27 cellular contexts compared by ENCODE assay signal in the genomic region with DNA sequence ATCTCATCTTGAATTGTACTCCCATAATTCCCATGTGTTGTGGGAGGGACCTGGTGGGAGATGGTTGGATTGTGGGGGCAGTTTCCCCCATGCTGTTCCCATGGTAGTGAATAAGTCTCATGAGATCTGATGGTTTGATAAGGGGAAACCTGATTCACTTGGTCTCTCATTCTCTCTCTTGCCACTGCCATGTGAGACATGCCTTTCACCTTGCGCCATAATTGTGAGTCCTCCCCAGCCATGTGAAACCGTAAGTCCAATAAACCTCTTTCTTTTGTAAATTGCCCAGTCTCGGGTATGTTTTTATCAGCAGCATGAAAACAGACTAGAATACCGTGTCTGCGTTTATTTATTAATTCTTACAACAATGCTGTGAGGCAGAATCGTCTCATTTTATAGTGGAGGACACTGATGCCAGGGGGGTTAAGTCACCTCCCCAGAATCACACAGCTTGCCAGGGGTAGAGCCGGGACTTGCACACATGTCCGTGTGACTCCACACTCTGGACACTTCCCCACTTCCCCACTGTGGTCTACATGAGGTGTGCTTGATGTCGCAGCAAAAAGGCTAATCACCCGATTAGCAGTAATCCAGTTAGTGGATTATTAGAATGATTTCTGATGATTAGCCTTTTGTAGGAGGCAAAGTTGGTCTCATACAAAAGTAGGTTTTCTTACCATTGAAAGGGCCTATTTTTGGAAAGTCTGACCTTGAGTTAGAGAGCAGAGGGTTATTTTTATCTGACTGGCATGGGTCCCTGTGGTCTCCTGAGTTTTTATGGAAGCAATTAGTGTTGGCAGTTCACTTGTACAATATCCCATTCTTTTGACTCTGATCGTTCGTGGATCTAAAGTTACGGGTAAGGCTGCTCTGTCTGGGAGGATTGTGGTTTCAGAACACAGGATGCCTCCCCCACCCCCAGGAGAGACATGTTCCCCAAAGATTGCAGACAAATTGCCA. TPM values are rescaled to one million over a fixed set of nuclear protein-coding genes. Genes with fewer than 3 reads are reported as not detected.
DNase-seq lines count a peak whose midpoint lies in the region; ATAC-seq and TF ChIP-seq lines count a peak whose summit lies in the region.
"Had no signal": no experiment of that assay in that cellular context is flagged by ENCODE, and none has a peak within 500 bp of the region (broad histone marks: within the 10 kb centered on the region; RNA-seq: fewer than 3 reads in every experiment).

No MANE protein-coding gene starts in this region.

- DNase-seq in EH (ENCODE audit: low read depth) (peak; percentile 16), amniotic epithelial cell (ENCODE audit: low read depth) (peak; percentile 24), retinal pigment epithelial cell (ENCODE audit: low read depth) (peak; percentile 52), Caco-2 (no peak), testis (no peak)
- no peak for DNase-seq in stimulated activated effector memory CD8-positive, alpha-beta T cell treated with anti-CD3 and anti-CD28 coated beads, Interleukin-12 subunit alpha, Interleukin-12 subunit beta, amount 100 ng/mL, for 72 hours (ENCODE audit: low spot score in 2 of 2)
- DNase-seq: activated CD4-positive, alpha-beta T cell treated with anti-CD3 and anti-CD28 coated beads for 4 hours; activated naive CD4-positive, alpha-beta T cell treated with anti-CD3 and anti-CD28 coated beads, Interleukin-2, amount 50 U/mL, for 16 hours; CD4-positive, CD25-positive, alpha-beta regulatory T cell; hippocampal formation; mammary epithelial cell; NCI-H1092; NCI-H187 treated with DMSO at 0.1 percent for 48 hours; NCI-H526; pancreas; SIG-M5; stimulated activated CD8-positive, alpha-beta memory T cell treated with anti-CD3 and anti-CD28 coated beads, Interleukin-4, amount 100 ng/mL, for 48 hours; stomach; SW 1271; T-helper 9 cell; tibial artery had no signal

- peaks cover 4% of the 10 kb centered on the region for H3K36me3 Mint-ChIP-seq in Caco-2 (ENCODE audit: insufficient read depth, unreplicated experiment)
- no peaks in the 10 kb centered on the region for H3K36me3 Mint-ChIP-seq in stimulated activated effector memory CD8-positive, alpha-beta T cell treated with anti-CD3 and anti-CD28 coated beads, Interleukin-12 subunit alpha, Interleukin-12 subunit beta, amount 100 ng/mL, for 72 hours

- no peak overlapping the region for H3K4me3 Mint-ChIP-seq in Caco-2 (ENCODE audit: unreplicated experiment)
- no peak overlapping the region for H3K4me3 Mint-ChIP-seq in stimulated activated effector memory CD8-positive, alpha-beta T cell treated with anti-CD3 and anti-CD28 coated beads, Interleukin-12 subunit alpha, Interleukin-12 subunit beta, amount 100 ng/mL, for 72 hours
- H3K4me3 Mint-ChIP-seq: activated T-helper 17 cell treated with anti-CD3 and anti-CD28 coated beads, Interleukin-2, amount 50 U/mL, for 72 hours; CD4-positive, CD25-positive, alpha-beta regulatory T cell had no signal

- no peaks in the 10 kb centered on the region for H3K27me3 ChIP-seq in BLaER1 treated with 17β-estradiol and CSF1 and Interleukin-3, amounts not matched to agents 10 nM and 100 nM
- H3K27me3 ChIP-seq in Caco-2 (replicated peaks; ENCODE audit: control insufficient read depth, insufficient read depth, low read length) (no peaks in the 10 kb centered on the region), testis (no peaks in the 10 kb centered on the region)
- H3K27me3 ChIP-seq: breast epithelium, pancreas, stomach, tibial artery had no signal

- no peaks in the 10 kb centered on the region for H3K9me3 Mint-ChIP-seq in Caco-2 (ENCODE audit: unreplicated experiment)
- H3K9me3 Mint-ChIP-seq in stimulated activated effector memory CD8-positive, alpha-beta T cell treated with anti-CD3 and anti-CD28 coated beads, Interleukin-12 subunit alpha, Interleukin-12 subunit beta, amount 100 ng/mL, for 72 hours: peaks cover 4% of the 10 kb centered on the region
- H3K9me3 Mint-ChIP-seq: activated T-helper 17 cell treated with anti-CD3 and anti-CD28 coated beads, Interleukin-2, amount 50 U/mL, for 72 hours had no signal

- CTCF ChIA-PET in Caco-2 (lab: Charles Lee): no interaction called here

- H3K27me3 Mint-ChIP-seq in Caco-2 (ENCODE audit: insufficient read depth, unreplicated experiment): no peaks in the 10 kb centered on the region

- peaks cover 22 to 42% (median 32%) of the 10 kb centered on the region in 10 experiments for H3K4me1 ChIP-seq in BLaER1 treated with 17β-estradiol and CSF1 and Interleukin-3, amounts not matched to agents 10 nM and 100 nM
- H3K4me1 ChIP-seq in Caco-2: no peaks in the 10 kb centered on the region
- peaks cover 5% of the 10 kb centered on the region for H3K4me1 ChIP-seq in testis
- H3K4me1 ChIP-seq: breast epithelium, pancreas, stomach had no signal

- no TSS peak for BruUV-seq in Caco-2 (replicated peaks; lab: Mats Ljungman, UMichigan)

- peak overlapping the region in 10 of 11 experiments; percentile 9 to 71 (median 59); a peak in 19 of 22 replicates for H3K4me2 ChIP-seq in BLaER1 treated with 17β-estradiol and CSF1 and Interleukin-3, amounts not matched to agents 10 nM and 100 nM

- WGBS in testis, 2 donors: 32 to 39% methylated on average over 13 of the region's 13 CpGs

- no peak for ATAC-seq in stimulated activated effector memory CD8-positive, alpha-beta T cell treated with anti-CD3 and anti-CD28 coated beads, Interleukin-12 subunit alpha, Interleukin-12 subunit beta, amount 100 ng/mL, for 72 hours
- ATAC-seq: activated T-helper 17 cell treated with anti-CD3 and anti-CD28 coated beads, Interleukin-2, amount 50 U/mL, for 72 hours; Panc1; pancreas had no signal

- H3K27ac ChIP-seq in BLaER1 treated with 17β-estradiol and CSF1 and Interleukin-3, amounts not matched to agents 10 nM and 100 nM: no peak overlapping the region
- H3K27ac ChIP-seq in testis: no peak overlapping the region
- H3K27ac ChIP-seq: breast epithelium, pancreas, stomach, tibial artery, VCaP had no signal

- H3K9ac ChIP-seq in BLaER1 treated with 17β-estradiol and CSF1 and Interleukin-3, amounts not matched to agents 10 nM and 100 nM: peak overlapping the region in 1 of 11 experiments; percentile 17; a peak in 1 of 22 replicates

- no peak overlapping the region for H3K4me3 ChIP-seq in BLaER1 treated with 17β-estradiol and CSF1 and Interleukin-3, amounts not matched to agents 10 nM and 100 nM
- H3K4me3 ChIP-seq in retinal pigment epithelial cell (ENCODE audit: low read length) (no peak overlapping the region), Caco-2 (ENCODE audit: low read depth, low read length) (no peak overlapping the region), testis (no peak overlapping the region)
- H3K4me3 ChIP-seq: breast epithelium, pancreas, stomach, tibial artery had no signal

- no peak overlapping the region for H3K27ac Mint-ChIP-seq in Caco-2 (ENCODE audit: unreplicated experiment)
- no peak overlapping the region for H3K27ac Mint-ChIP-seq in stimulated activated effector memory CD8-positive, alpha-beta T cell treated with anti-CD3 and anti-CD28 coated beads, Interleukin-12 subunit alpha, Interleukin-12 subunit beta, amount 100 ng/mL, for 72 hours
- H3K27ac Mint-ChIP-seq: activated T-helper 17 cell treated with anti-CD3 and anti-CD28 coated beads, Interleukin-2, amount 50 U/mL, for 72 hours; CD4-positive, CD25-positive, alpha-beta regulatory T cell; IgD-negative memory B cell had no signal

- no peak for TF ChIP-seq CTCF in retinal pigment epithelial cell (conservative IDR thresholded peaks at IDR 0.05; ENCODE audit: low read depth, low read length)
- TF ChIP-seq CTCF in Caco-2 (IDR thresholded peaks at IDR 0.05; ENCODE audit: insufficient read depth in 1 of 2, low read depth in 1 of 2, low read length in 1 of 2, severe bottlenecking in 1 of 2, unreplicated experiment in 1 of 2): no peak
- no peak for TF ChIP-seq CTCF in testis (IDR thresholded peaks at IDR 0.05)

- TF ChIP-seq POLR2A in testis (IDR thresholded peaks at IDR 0.05): no peak

- H4K20me1 ChIP-seq in BLaER1 treated with 17β-estradiol and CSF1 and Interleukin-3, amounts not matched to agents 10 nM and 100 nM: no peaks in the 10 kb centered on the region

- peaks cover 0 to 17% (median 7%) of the 10 kb centered on the region in 11 experiments; a peak in 7 of 22 replicates for H3K36me3 ChIP-seq in BLaER1 treated with 17β-estradiol and CSF1 and Interleukin-3, amounts not matched to agents 10 nM and 100 nM
- H3K36me3 ChIP-seq in Caco-2 (ENCODE audit: control insufficient read depth, insufficient read depth, low read length): no peaks in the 10 kb centered on the region
- H3K36me3 ChIP-seq in testis (ENCODE audit: low read depth, missing control alignments): no peaks in the 10 kb centered on the region
- H3K36me3 ChIP-seq: breast epithelium, pancreas, stomach, tibial artery had no signal

- intact Hi-C loops in Caco-2 (cut with micrococcal nuclease; ENCODE audit: unreplicated experiment): no loop called here
- intact Hi-C loops in testis (cut with DNase I; ENCODE audit: low total_unique reads): no loop called here

- no peaks in the 10 kb centered on the region for H3K4me1 Mint-ChIP-seq in Caco-2 (ENCODE audit: low read depth, unreplicated experiment)
- no peaks in the 10 kb centered on the region for H3K4me1 Mint-ChIP-seq in stimulated activated effector memory CD8-positive, alpha-beta T cell treated with anti-CD3 and anti-CD28 coated beads, Interleukin-12 subunit alpha, Interleukin-12 subunit beta, amount 100 ng/mL, for 72 hours
- H3K4me1 Mint-ChIP-seq: activated T-helper 17 cell treated with anti-CD3 and anti-CD28 coated beads, Interleukin-2, amount 50 U/mL, for 72 hours; CD4-positive, CD25-positive, alpha-beta regulatory T cell had no signal

- H3K9me3 ChIP-seq in BLaER1 treated with 17β-estradiol and CSF1 and Interleukin-3, amounts not matched to agents 10 nM and 100 nM (replicated peaks in 1 of 11): peaks cover 14 to 26% (median 20%) of the 10 kb centered on the region in 11 experiments
- H3K9me3 ChIP-seq in Caco-2 (peaks cover 6% of the 10 kb centered on the region; the same call in 1 of the 2 replicates), testis (no peaks in the 10 kb centered on the region)
- H3K9me3 ChIP-seq: breast epithelium, pancreas, tibial artery had no signal

- POLR2A ChIA-PET in Caco-2 (lab: Charles Lee): no interaction called here

RNA-seq across cellular contexts. Expression of a gene that starts 47.4 kb away (rescaled TPM):
- 13.0 and 15.5 TPM in 2 replicates for total RNA-seq in Caco-2 (2022)
- total RNA-seq in testis: 10 to 100 TPM; 10.2 to 11.1 TPM
- polyA plus RNA-seq in testis (ENCODE audit: insufficient read depth, low read depth, low replicate concordance): 5.9 TPM

RNA-seq across cellular contexts. Expression of a gene that starts 55.9 kb away (rescaled TPM):
- total RNA-seq in Caco-2 (2022) (1.2 and 1.5 TPM in 2 replicates), testis (10 to 100 TPM; 29.0 to 41.5 TPM)
- polyA plus RNA-seq in testis (ENCODE audit: insufficient read depth, low read depth, low replicate concordance): 56.1 TPM
- polyA plus RNA-seq: IgD-negative memory B cell had no signal

Comparison
In these comparisons a context has a peak if more than half of its experiments do, and no peak if none do; other contexts are left out.
1. DNase-seq: peak in EH (single experiment), amniotic epithelial cell (single experiment) and retinal pigment epithelial cell (single experiment); none in Caco-2 (0 of 2), testis (single experiment) and stimulated activated effector memory CD8-positive, alpha-beta T cell treated with anti-CD3 and anti-CD28 coated beads, Interleukin-12 subunit alpha, Interleukin-12 subunit beta, amount 100 ng/mL, for 72 hours (0 of 2).
2. RNA of a gene that starts 55.9 kb away (total RNA-seq): 29.0 to 41.5 TPM in testis; 1.2 to 1.5 TPM in Caco-2; every median in the first group is over 10 times any median in the second.